ENCODE assay signal across 8 cellular contexts in the genomic region with DNA sequence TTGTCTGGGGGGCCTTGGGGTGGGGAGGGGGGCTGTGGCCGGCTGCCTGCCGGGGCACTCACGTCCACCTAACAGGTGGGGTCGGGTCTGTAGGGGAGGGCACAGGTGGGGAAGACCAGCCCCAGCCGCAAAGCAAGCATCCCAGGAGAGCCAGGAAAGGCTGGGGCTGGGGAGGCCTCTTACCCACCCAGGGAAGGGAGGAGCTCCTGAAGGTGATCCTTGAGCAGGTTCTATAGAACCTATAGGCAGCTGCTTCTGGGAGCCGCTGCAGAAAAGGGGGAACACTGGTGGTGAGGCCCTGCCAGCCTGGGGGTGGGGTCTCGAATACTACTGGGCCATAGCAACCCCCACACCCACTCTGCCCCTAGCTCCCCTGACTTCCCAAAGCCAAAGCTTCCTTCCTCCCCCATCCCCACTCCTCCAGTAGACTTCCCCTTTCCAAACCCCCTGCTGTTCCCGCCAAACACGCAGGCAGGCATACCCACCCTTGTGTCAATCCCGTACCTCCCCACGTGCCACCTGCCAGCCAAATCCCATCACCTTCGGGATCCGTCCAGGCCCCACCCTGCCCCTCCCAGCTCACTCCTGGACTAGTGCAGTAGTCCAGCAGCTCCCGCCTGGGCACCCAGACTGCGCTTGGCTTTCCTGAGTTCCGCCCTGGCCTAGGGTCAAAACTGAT. TPM values are rescaled to one million over a fixed set of nuclear protein-coding genes. Genes with fewer than 3 reads are reported as not detected.
DNase-seq lines count a peak whose midpoint lies in the region; ATAC-seq and TF ChIP-seq lines count a peak whose summit lies in the region.

No MANE protein-coding gene starts in this region.

- H3K4me3 ChIP-seq in BJ (ENCODE audit: low read depth, low read length) (peak overlapping the region; percentile 48), neural cell (ENCODE audit: low read length) (no peak overlapping the region)

- H3K79me2 ChIP-seq in neural cell (replicated peaks; ENCODE audit: insufficient read depth, low read length) = no peaks in the 10 kb centered on the region

- H3K9me2 ChIP-seq in neural cell (ENCODE audit: insufficient read depth, low read length) = no peaks in the 10 kb centered on the region

- H3F3A ChIP-seq in neural cell (ENCODE audit: insufficient read depth, low read length, poor library complexity, severe bottlenecking) = no peaks in the 10 kb centered on the region

- H3K27ac ChIP-seq in cingulate gyrus (ENCODE audit: low read depth, low read length) (peak overlapping the region; percentile 85), neural cell (ENCODE audit: low read length) (no peak overlapping the region)

- no peaks in the 10 kb centered on the region for H3K9me3 ChIP-seq in neural cell (ENCODE audit: low read length)

- no peak for TF ChIP-seq RAD21 in neural cell (conservative IDR thresholded peaks at IDR 0.05)

- H3K27me3 ChIP-seq in BJ (ENCODE audit: control insufficient read depth, insufficient read depth, low read length) = no peaks in the 10 kb centered on the region
- H3K27me3 ChIP-seq in neural cell (ENCODE audit: insufficient read depth, low read depth, low read length) = peaks cover 26% of the 10 kb centered on the region

- no peak overlapping the region for H3K4me2 ChIP-seq in neural cell (ENCODE audit: low read length)

- H3K36me3 ChIP-seq in BJ (ENCODE audit: control insufficient read depth, insufficient read depth, low read length) (peaks cover 1% of the 10 kb centered on the region; the same call in 1 of the 2 replicates), neural cell (ENCODE audit: insufficient read depth, low read length) (no peaks in the 10 kb centered on the region)

- peak overlapping the region; percentile 16 for H3K9ac ChIP-seq in neural cell (ENCODE audit: low read length)

- CTCF ChIA-PET in BJ (lab: Yijun Ruan, JAX) = interaction anchor here (0.6 to 3.9 kb wide), 6 partner anchors 9 to 339 kb away, joined by 3 to 24 read pairs (median 4); no protein-coding TSS in a partner anchor

- no peak overlapping the region for H2AFZ ChIP-seq in neural cell (ENCODE audit: low read depth, low read length)

- H4K20me1 ChIP-seq in neural cell (ENCODE audit: insufficient read depth) = no peaks in the 10 kb centered on the region

- DNase-seq in BJ (ENCODE audit: low read depth) = no peak
- DNase-seq in MV-4-11 (lab: John Stamatoyannopoulos, UW) = peak; percentile 70
- no peak for DNase-seq in NK-92 (lab: John Stamatoyannopoulos, UW; ENCODE audit: unreplicated experiment)
- DNase-seq in NCI-H446 treated with DMSO at 0.1 percent for 48 hours (lab: John Stamatoyannopoulos, UW) = no peak

- POLR2A ChIA-PET in BJ (lab: Charles Lee) = interaction anchor here (0.6 kb wide), 1 partner anchor 283 kb away, joined by 5 read pairs; no protein-coding TSS in a partner anchor

- no peak for ATAC-seq in HG03565 (IDR thresholded peaks at IDR 0.05; ENCODE audit: unreplicated experiment)
- no peak for ATAC-seq in HG03045 (IDR thresholded peaks at IDR 0.05; ENCODE audit: unreplicated experiment)

- TF ChIP-seq EP300 in neural cell (conservative IDR thresholded peaks at IDR 0.05; ENCODE audit: poor library complexity, severe bottlenecking) = no peak

- TF ChIP-seq CTCF in BJ (IDR thresholded peaks at IDR 0.05; ENCODE audit: insufficient read depth, low read depth, low read length) (no peak), neural cell (IDR thresholded peaks at IDR 0.05; ENCODE audit: poor library complexity, severe bottlenecking) (no peak)

TF ChIP-seq in neural cell, 6 proteins besides CTCF, POLR2A, EP300 and RAD21:
- TF ChIP-seq SMC3 (conservative IDR thresholded peaks at IDR 0.05; ENCODE audit: poor library complexity) = no peak
- TF ChIP-seq, protein P1, sequence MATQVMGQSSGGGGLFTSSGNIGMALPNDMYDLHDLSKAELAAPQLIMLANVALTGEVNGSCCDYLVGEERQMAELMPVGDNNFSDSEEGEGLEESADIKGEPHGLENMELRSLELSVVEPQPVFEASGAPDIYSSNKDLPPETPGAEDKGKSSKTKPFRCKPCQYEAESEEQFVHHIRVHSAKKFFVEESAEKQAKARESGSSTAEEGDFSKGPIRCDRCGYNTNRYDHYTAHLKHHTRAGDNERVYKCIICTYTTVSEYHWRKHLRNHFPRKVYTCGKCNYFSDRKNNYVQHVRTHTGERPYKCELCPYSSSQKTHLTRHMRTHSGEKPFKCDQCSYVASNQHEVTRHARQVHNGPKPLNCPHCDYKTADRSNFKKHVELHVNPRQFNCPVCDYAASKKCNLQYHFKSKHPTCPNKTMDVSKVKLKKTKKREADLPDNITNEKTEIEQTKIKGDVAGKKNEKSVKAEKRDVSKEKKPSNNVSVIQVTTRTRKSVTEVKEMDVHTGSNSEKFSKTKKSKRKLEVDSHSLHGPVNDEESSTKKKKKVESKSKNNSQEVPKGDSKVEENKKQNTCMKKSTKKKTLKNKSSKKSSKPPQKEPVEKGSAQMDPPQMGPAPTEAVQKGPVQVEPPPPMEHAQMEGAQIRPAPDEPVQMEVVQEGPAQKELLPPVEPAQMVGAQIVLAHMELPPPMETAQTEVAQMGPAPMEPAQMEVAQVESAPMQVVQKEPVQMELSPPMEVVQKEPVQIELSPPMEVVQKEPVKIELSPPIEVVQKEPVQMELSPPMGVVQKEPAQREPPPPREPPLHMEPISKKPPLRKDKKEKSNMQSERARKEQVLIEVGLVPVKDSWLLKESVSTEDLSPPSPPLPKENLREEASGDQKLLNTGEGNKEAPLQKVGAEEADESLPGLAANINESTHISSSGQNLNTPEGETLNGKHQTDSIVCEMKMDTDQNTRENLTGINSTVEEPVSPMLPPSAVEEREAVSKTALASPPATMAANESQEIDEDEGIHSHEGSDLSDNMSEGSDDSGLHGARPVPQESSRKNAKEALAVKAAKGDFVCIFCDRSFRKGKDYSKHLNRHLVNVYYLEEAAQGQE (IDR thresholded peaks at IDR 0.05; ENCODE audit: borderline replicate concordance) = no peak
- TF ChIP-seq EZH2 (IDR thresholded peaks at IDR 0.05; ENCODE audit: borderline replicate concordance, insufficient read depth, low read length, poor library complexity, severe bottlenecking) = no peak
- TF ChIP-seq MXI1 (conservative IDR thresholded peaks at IDR 0.05; ENCODE audit: poor library complexity, severe bottlenecking) = no peak
- no peak for TF ChIP-seq POLR2AphosphoS5 (IDR thresholded peaks at IDR 0.05)
- no peak for TF ChIP-seq TAF1 (IDR thresholded peaks at IDR 0.05; ENCODE audit: low read depth)

RNA-seq across cellular contexts. Expression of a gene that starts 5.6 kb away (rescaled TPM):
- polyA plus RNA-seq in BJ (2011; rRNA removed) = 3.7 and 5.7 TPM in 2 replicates
- polyA minus RNA-seq in BJ (2011; rRNA and poly(A)+ RNA removed) = 2.3 and 3.2 TPM in 2 replicates
- polyA plus RNA-seq in neural cell = 2.2 and 3.5 TPM in 2 replicates
- polyA minus RNA-seq in neural cell = 1.3 and 5.6 TPM in 2 replicates

RNA-seq across cellular contexts. Expression of a gene that starts 9.5 kb away (rescaled TPM):
- polyA plus RNA-seq in BJ (2011; rRNA removed) = 4.6 and 11.0 TPM in 2 replicates
- 10.8 and 12.1 TPM in 2 replicates for polyA minus RNA-seq in BJ (2011; rRNA and poly(A)+ RNA removed)
- 9.2 and 18.5 TPM in 2 replicates for polyA plus RNA-seq in neural cell
- polyA minus RNA-seq in neural cell = 14.6 and 20.7 TPM in 2 replicates

RNA-seq across cellular contexts. Expression of a gene that starts 27.5 kb away (rescaled TPM):
- polyA plus RNA-seq in BJ (2011; rRNA removed) (34.3 and 48.8 TPM in 2 replicates), neural cell (116 and 140 TPM in 2 replicates)
- polyA minus RNA-seq in BJ (2011; rRNA and poly(A)+ RNA removed) = 8.5 and 10.0 TPM in 2 replicates
- 49.9 and 68.2 TPM in 2 replicates for polyA minus RNA-seq in neural cell

RNA-seq across cellular contexts. Expression of a gene that starts 45.7 kb away (rescaled TPM):
- polyA plus RNA-seq in BJ (2011; rRNA removed) (2.7 and 4.6 TPM in 2 replicates), neural cell (0.74 and 1.5 TPM in 2 replicates)
- polyA minus RNA-seq in BJ (2011; rRNA and poly(A)+ RNA removed) = 2.9 and 3.9 TPM in 2 replicates
- not detected in 2 replicates for polyA minus RNA-seq in neural cell

RNA-seq across cellular contexts. Expression of a gene that starts 47.4 kb away (rescaled TPM):
- polyA plus RNA-seq in BJ (2011; rRNA removed) (0.56 and 0.64 TPM in 2 replicates), neural cell (1.6 TPM in 2 replicates)
- polyA minus RNA-seq in BJ (2011; rRNA and poly(A)+ RNA removed) = 0.36 and 0.66 TPM in 2 replicates
- polyA minus RNA-seq in neural cell = 2.4 and 2.7 TPM in 2 replicates
